Comparison of ENCODE assay signal across 19 cellular contexts in the genomic region with DNA sequence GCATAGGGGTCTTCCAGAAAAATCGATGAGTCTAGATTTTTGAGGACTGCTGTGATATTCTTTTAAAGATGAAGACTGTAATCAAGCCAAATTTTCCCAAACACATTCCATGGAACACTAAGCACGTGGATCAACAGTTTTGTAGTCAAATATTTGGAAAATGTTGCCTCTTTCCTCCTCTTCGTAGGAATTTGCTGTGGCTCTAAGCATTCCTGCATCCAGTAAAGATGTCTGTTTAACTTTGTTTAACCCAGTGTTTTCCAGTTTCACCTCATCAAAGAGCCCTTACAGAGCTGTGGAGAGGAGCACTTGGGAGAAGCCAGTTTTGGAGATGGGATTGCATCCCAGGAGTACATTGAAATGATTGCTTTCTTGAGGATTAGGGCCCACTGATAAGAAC. TPM values are rescaled to one million over a fixed set of nuclear protein-coding genes. Genes with fewer than 3 reads are reported as not detected.
DNase-seq lines count a peak whose midpoint lies in the region; ATAC-seq, FAIRE-seq and TF ChIP-seq lines count a peak whose summit lies in the region.
"Had no signal": no experiment of that assay in that cellular context is flagged by ENCODE, and none has a peak within 500 bp of the region (broad histone marks: within the 10 kb centered on the region; RNA-seq: fewer than 3 reads in every experiment).

No MANE protein-coding gene starts in this region.

- H3K27ac ChIP-seq in H1 (ENCODE audit: low read depth, low read length) (no peak overlapping the region), neural progenitor cell (no peak overlapping the region)
- H3K27ac ChIP-seq: BLaER1, KMS-11 had no signal

- H4K20me1 ChIP-seq in H1 (replicated peaks in 1 of 2; ENCODE audit: control insufficient read depth in 1 of 2, insufficient read depth in 2 of 2, low read length in 2 of 2), result no peaks in the 10 kb centered on the region
- no peaks in the 10 kb centered on the region for H4K20me1 ChIP-seq in neural progenitor cell (ENCODE audit: low read depth)
- H4K20me1 ChIP-seq: BLaER1 had no signal

- H3K23ac ChIP-seq in H1 (ENCODE audit: insufficient read length), result no peak overlapping the region

- TF ChIP-seq POLR2A in H1 (IDR thresholded peaks at IDR 0.05; ENCODE audit: control extremely low read depth in 1 of 2, low read depth in 2 of 2, low read length in 2 of 2), result no peak

- H3F3A ChIP-seq in neural progenitor cell (ENCODE audit: low read depth), result no peaks in the 10 kb centered on the region

- H3K27ac Mint-ChIP-seq in activated T-cell treated with anti-CD3 and anti-CD28 coated beads, Interleukin-2, amount 50 U/mL, for 24 hours, result peak overlapping the region; percentile 39
- H3K27ac Mint-ChIP-seq in HFFc6 (peak overlapping the region; percentile 1; the same call in 1 of the 2 replicates), neural progenitor cell (no peak overlapping the region)
- H3K27ac Mint-ChIP-seq: CD8-positive, alpha-beta T cell had no signal

- H3K79me1 ChIP-seq in H1 (ENCODE audit: low read depth, low read length), result no peaks in the 10 kb centered on the region

- H4K5ac ChIP-seq in H1 (ENCODE audit: insufficient read length, low read depth, low read length), result no peak overlapping the region

- no peak overlapping the region for H3K14ac ChIP-seq in H1 (ENCODE audit: insufficient read length)

- H3K9me3 ChIP-seq in H1 (ENCODE audit: insufficient read depth in 2 of 2, low read depth in 1 of 2, low read length in 1 of 2) (no peaks in the 10 kb centered on the region), neural progenitor cell (ENCODE audit: low read depth) (no peaks in the 10 kb centered on the region)
- H3K9me3 ChIP-seq: BLaER1 had no signal

- H2BK20ac ChIP-seq in H1 (ENCODE audit: low read length), result no peak overlapping the region

- TF ChIP-seq RAD21 in H1 (IDR thresholded peaks at IDR 0.05 in 1 of 2, conservative IDR thresholded peaks at IDR 0.05 in 1 of 2; ENCODE audit: low read depth in 2 of 2, low read length in 2 of 2), result no peak

- H3K9ac ChIP-seq in H1 (replicated peaks in 1 of 4; ENCODE audit: extremely low read depth in 1 of 4, low read depth in 3 of 4, low read length in 3 of 4) (no peak overlapping the region), neural progenitor cell (no peak overlapping the region)
- H3K9ac ChIP-seq: BLaER1, KMS-11 had no signal

- 69% methylated on average over 3 of the region's 3 CpGs; no CpG with 5 or more reads in 1 of the 2 experiments for WGBS in H1 (ENCODE audit: extremely low coverage in 1 of 2, insufficient coverage in 1 of 2, insufficient read length in 1 of 2, insufficient replicate concordance in 2 of 2, low coverage in 1 of 2, low lambda C conversion rate in 2 of 2, missing lambda C conversion rate in 1 of 2), 2 experiments

- peaks cover 23% of the 10 kb centered on the region for H3K4me1 Mint-ChIP-seq in activated T-cell treated with anti-CD3 and anti-CD28 coated beads, Interleukin-2, amount 50 U/mL, for 24 hours (ENCODE audit: low read depth)
- peaks cover 65% of the 10 kb centered on the region for H3K4me1 Mint-ChIP-seq in HFFc6 (ENCODE audit: low read depth)
- no peaks in the 10 kb centered on the region for H3K4me1 Mint-ChIP-seq in neural progenitor cell

- H2BK15ac ChIP-seq in H1 (ENCODE audit: low read length), result no peak overlapping the region

- POLR2A ChIA-PET in H1 (lab: Charles Lee; ENCODE audit: partially characterized antibody), result no interaction called here

- ATAC-seq in GM18868 (IDR thresholded peaks at IDR 0.05; ENCODE audit: unreplicated experiment), result no peak
- ATAC-seq: CD8-positive, alpha-beta T cell; HCT116 had no signal

- no peaks in the 10 kb centered on the region for H3K9me3 Mint-ChIP-seq in activated T-cell treated with anti-CD3 and anti-CD28 coated beads, Interleukin-2, amount 50 U/mL, for 24 hours
- H3K9me3 Mint-ChIP-seq in HFFc6, result no peaks in the 10 kb centered on the region
- no peaks in the 10 kb centered on the region for H3K9me3 Mint-ChIP-seq in neural progenitor cell
- H3K9me3 Mint-ChIP-seq: CD8-positive, alpha-beta T cell had no signal

- H2BK5ac ChIP-seq in H1 (ENCODE audit: low read depth, low read length), result no peak overlapping the region

- H3K4ac ChIP-seq in H1 (replicated peaks; ENCODE audit: insufficient read length, low read depth, low read length), result no peak overlapping the region

- CTCF ChIA-PET in H1 (lab: Charles Lee; ENCODE audit: partially characterized antibody), result interaction anchor here (1.1 kb wide), 2 partner anchors 8 to 59 kb away, joined by 3 to 8 read pairs; a partner anchor contains a TSS

- H3K4me2 ChIP-seq in H1 (ENCODE audit: insufficient read depth in 1 of 2, low read depth in 2 of 2, low read length in 2 of 2), result no peak overlapping the region
- no peak overlapping the region for H3K4me2 ChIP-seq in neural progenitor cell
- H3K4me2 ChIP-seq: BLaER1, KMS-11 had no signal

- TF ChIP-seq CTCF in HFFc6 (IDR thresholded peaks at IDR 0.05), result no peak
- no peak for TF ChIP-seq CTCF in H1 (IDR thresholded peaks at IDR 0.05; ENCODE audit: control extremely low read depth in 1 of 3, insufficient read depth in 1 of 3, low read depth in 1 of 3, low read length in 3 of 3)
- no peak for TF ChIP-seq CTCF in neural progenitor cell (IDR thresholded peaks at IDR 0.05)

- H2BK12ac ChIP-seq in H1 (ENCODE audit: low read depth, low read length), result no peak overlapping the region

- H2AK5ac ChIP-seq in H1 (ENCODE audit: low read depth, low read length), result no peak overlapping the region

- H3K79me2 ChIP-seq in H1 (ENCODE audit: control insufficient read depth in 1 of 2, insufficient read depth in 2 of 2, low read length in 2 of 2), result no peaks in the 10 kb centered on the region
- no peaks in the 10 kb centered on the region for H3K79me2 ChIP-seq in neural progenitor cell (ENCODE audit: low read depth)

- H3K4me1 ChIP-seq in H1 (replicated peaks in 1 of 4; ENCODE audit: control insufficient read depth in 3 of 4, insufficient read depth in 4 of 4, low read length in 3 of 4), result no peaks in the 10 kb centered on the region
- peaks cover 11% of the 10 kb centered on the region for H3K4me1 ChIP-seq in neural progenitor cell

- H3K56ac ChIP-seq in H1 (replicated peaks; ENCODE audit: insufficient read length, low read depth, low read length), result no peak overlapping the region

- no peak for TF ChIP-seq EP300 in H1 (IDR thresholded peaks at IDR 0.05; ENCODE audit: borderline replicate concordance in 1 of 2, low read depth in 2 of 2, low read length in 2 of 2)

- no peaks in the 10 kb centered on the region for H3K36me3 ChIP-seq in H1 (ENCODE audit: control insufficient read depth in 2 of 4, insufficient read depth in 4 of 4, low read length in 3 of 4)
- no peaks in the 10 kb centered on the region for H3K36me3 ChIP-seq in neural progenitor cell
- H3K36me3 ChIP-seq: BLaER1 had no signal

- no peak overlapping the region for H2BK120ac ChIP-seq in H1 (replicated peaks; ENCODE audit: low read depth, low read length)

- no peak overlapping the region for H4K91ac ChIP-seq in H1 (replicated peaks; ENCODE audit: insufficient read length, low read length)

- no peak overlapping the region for H3K4me3 ChIP-seq in H1 (ENCODE audit: extremely low read depth in 1 of 4, insufficient read depth in 2 of 4, low read depth in 3 of 4, low read length in 4 of 4)
- H3K4me3 ChIP-seq in neural progenitor cell, result no peak overlapping the region
- H3K4me3 ChIP-seq: BLaER1 had no signal

- no peak overlapping the region for H3K18ac ChIP-seq in H1 (ENCODE audit: extremely low read depth, low read length)

- H3K27me3 ChIP-seq in H1 (replicated peaks in 1 of 4; ENCODE audit: control insufficient read depth in 3 of 4, extremely low read depth in 1 of 4, insufficient read depth in 3 of 4, low read length in 3 of 4) (no peaks in the 10 kb centered on the region), neural progenitor cell (no peaks in the 10 kb centered on the region)
- H3K27me3 ChIP-seq: BLaER1 had no signal

- no peaks in the 10 kb centered on the region for H3K27me3 Mint-ChIP-seq in activated T-cell treated with anti-CD3 and anti-CD28 coated beads, Interleukin-2, amount 50 U/mL, for 24 hours
- H3K27me3 Mint-ChIP-seq in HFFc6 (ENCODE audit: insufficient read depth) (no peaks in the 10 kb centered on the region; the same call in 1 of the 2 replicates), neural progenitor cell (ENCODE audit: insufficient read depth, low read depth) (peaks cover 2% of the 10 kb centered on the region)

- H3K23me2 ChIP-seq in H1 (ENCODE audit: low read depth, low read length), result no peaks in the 10 kb centered on the region

- no peak overlapping the region for H4K8ac ChIP-seq in H1 (ENCODE audit: extremely low read depth, insufficient read depth, low read length)

- 0 out of 2 replicates have a peak overlapping the region, but pooled peaks have one; percentile 54 for H2AFZ ChIP-seq in H1 (ENCODE audit: low read length)
- peak overlapping the region; percentile 68 for H2AFZ ChIP-seq in neural progenitor cell (replicated peaks)

- no peak overlapping the region for H3K4me3 Mint-ChIP-seq in activated T-cell treated with anti-CD3 and anti-CD28 coated beads, Interleukin-2, amount 50 U/mL, for 24 hours
- H3K4me3 Mint-ChIP-seq in HFFc6 (no peak overlapping the region; the same call in 1 of the 2 replicates), neural progenitor cell (no peak overlapping the region)
- H3K4me3 Mint-ChIP-seq: CD8-positive, alpha-beta T cell had no signal

- DNase-seq in activated T-cell treated with anti-CD3 and anti-CD28 coated beads, Interleukin-2, amount 50 U/mL, for 24 hours, result no peak
- no peak for DNase-seq in activated T-cell treated with anti-CD3 and anti-CD28 coated beads, Interleukin-2, amount 50 U/mL, for 1 hour
- DNase-seq in HFFc6 (no peak), H1 (ENCODE audit: low read depth in 1 of 2, low spot score in 2 of 2) (no peak), neural progenitor cell (ENCODE audit: low spot score) (no peak), NCI-H2107 treated with DMSO at 0.1 percent for 48 hours (lab: John Stamatoyannopoulos, UW; ENCODE audit: unreplicated experiment) (no peak), SW480 (ENCODE audit: low spot score) (no peak)
- DNase-seq: 8988T; Calu3; CD8-positive, alpha-beta T cell; DND-41; H7 had no signal

- H3K36me3 Mint-ChIP-seq in activated T-cell treated with anti-CD3 and anti-CD28 coated beads, Interleukin-2, amount 50 U/mL, for 24 hours (ENCODE audit: low read depth), result peaks cover 75% of the 10 kb centered on the region
- H3K36me3 Mint-ChIP-seq in HFFc6 (ENCODE audit: low read depth), result peaks cover 16% of the 10 kb centered on the region
- no peaks in the 10 kb centered on the region for H3K36me3 Mint-ChIP-seq in neural progenitor cell

- FAIRE-seq in H1 (lab: Jason Lieb, UNC), result no peak
- FAIRE-seq: G401.6, GM12891, GM18507 had no signal

RNA-seq across cellular contexts. Expression of a gene that starts 58.9 kb away (rescaled TPM):
- total RNA-seq in HFFc6 (2021; fragmentation: NEBNext Ultra II Directional; extraction: Animal tissue kit (Norgen Biotek cat#: 25700)), result 10 to 100 TPM; 13.7 to 17.4 (median 16.0) TPM
- total RNA-seq in H1 (2021; fragmentation: NEBNext Ultra II Directional; extraction: Animal tissue kit (Norgen Biotek cat#: 25700)), result not detected in 2 replicates
- polyA plus RNA-seq in H1 (2011; rRNA removed), result not detected in 2 replicates
- not detected for polyA plus RNA-seq in H1 (2011; cell fraction: cytosol; rRNA removed)
- polyA plus RNA-seq in H1 (2011; cell fraction: nucleus; rRNA removed), result 0.03 TPM
- not detected in 4 replicates for polyA plus RNA-seq in H1 (2012, experiment 1 of 2)
- not detected for polyA plus RNA-seq in H1 (2012, experiment 2 of 2)
- 0.02 TPM for polyA plus RNA-seq in H1 (2013, experiment 1 of 2)
- polyA plus RNA-seq in H1 (2013, experiment 2 of 2), result 0.02 TPM
- polyA minus RNA-seq in H1 (2011; rRNA and poly(A)+ RNA removed), result not detected in 2 replicates
- polyA minus RNA-seq in H1 (2011; cell fraction: cytosol; rRNA and poly(A)+ RNA removed), result not detected
- not detected for polyA minus RNA-seq in H1 (2011; cell fraction: nucleus; rRNA and poly(A)+ RNA removed)
- total RNA-seq in neural progenitor cell (ENCODE audit: low replicate concordance), result 0.06 and 0.26 TPM in 2 replicates
- total RNA-seq: Calu3; CD8-positive, alpha-beta T cell; H7 had no signal

Comparison
In these comparisons a context has a peak if more than half of its experiments do, and no peak if none do; other contexts are left out.
1. RNA of a gene that starts 58.9 kb away (total RNA-seq): 13.7 to 17.4 TPM in HFFc6; 0.06 to 0.26 TPM in neural progenitor cell and not detected in H1; every median in the first group is over 10 times any median in the second.